Comparison of ENCODE assay signal across 8 cellular contexts in genomic region chr3:12994607-12995388, GRCh38.
A peak's percentile ranks its signal among the peaks of the same experiment; 100 is the strongest.
DNase-seq lines count a peak whose midpoint lies in the region; ATAC-seq and TF ChIP-seq lines count a peak whose summit lies in the region.

No MANE protein-coding gene starts in this region.

- TF ChIP-seq CTCF in AG09319 (IDR thresholded peaks at IDR 0.05; ENCODE audit: low read depth, low read length): peak; percentile 74

- H3K9me3 ChIP-seq in ectodermal cell (ENCODE audit: control insufficient read depth, low read length): no peaks in the 10 kb centered on the region

- H3K27me3 ChIP-seq in ectodermal cell (ENCODE audit: control insufficient read depth, insufficient read depth, low read length, poor library complexity, severe bottlenecking): peaks cover 16% of the 10 kb centered on the region

- H3K4me3 ChIP-seq in ectodermal cell (ENCODE audit: insufficient read depth, low read depth, low read length): peak overlapping the region; percentile 43

- ATAC-seq in GM18861 (IDR thresholded peaks at IDR 0.05; ENCODE audit: unreplicated experiment) (peak; percentile 58), HG03103 (IDR thresholded peaks at IDR 0.05; ENCODE audit: low read depth, unreplicated experiment) (peak; percentile 47)

- H3K27ac ChIP-seq in ectodermal cell (ENCODE audit: insufficient read depth, low read depth, low read length, poor library complexity, severe bottlenecking): no peak overlapping the region

- H3K36me3 ChIP-seq in ectodermal cell (ENCODE audit: control insufficient read depth, insufficient read depth, low read length): no peaks in the 10 kb centered on the region

- WGBS in ectodermal cell, 2 experiments: 2% methylated on average over 58 of the region's 58 CpGs

- DNase-seq in AG09319 (ENCODE audit: extremely low read depth, low read depth) (peak; percentile 41), NCI-H524 (lab: John Stamatoyannopoulos, UW) (peak; percentile 55 to 76), medulla oblongata (ENCODE audit: extremely low spot score) (peak; percentile 91)
- DNase-seq in activated CD4-positive, alpha-beta T cell treated with anti-CD3 and anti-CD28 coated beads, Interleukin-2, amount 50 U/mL, for 48 hours: peak; percentile 87 to 90
- DNase-seq in stimulated activated CD4-positive, alpha-beta T cell treated with anti-CD3 and anti-CD28 coated beads, TNF-alpha, amount 100 ng/mL, for 4 hours (ENCODE audit: low read depth in 3 of 3): peak; percentile 74 to 87 (median 75)

- peaks cover 15% of the 10 kb centered on the region for H3K4me1 ChIP-seq in ectodermal cell (ENCODE audit: control insufficient read depth, insufficient read depth, low read length)

Comparison
In these comparisons a context has a peak if more than half of its experiments do, and no peak if none do; other contexts are left out.
1. DNase-seq: peak in every context shown above with its lines; median percentile 91 in medulla oblongata; 88 in activated CD4-positive, alpha-beta T cell treated with anti-CD3 and anti-CD28 coated beads, Interleukin-2, amount 50 U/mL, for 48 hours; 75 in stimulated activated CD4-positive, alpha-beta T cell treated with anti-CD3 and anti-CD28 coated beads, TNF-alpha, amount 100 ng/mL, for 4 hours; 66 in NCI-H524; 41 in AG09319.